In genomic region chr7:116616555-116617059, GRCh38 we compare ENCODE assay signal across 1 cellular context.
TF ChIP-seq lines count a peak whose summit lies in the region.

No MANE protein-coding gene starts in this region.

TF ChIP-seq in H1, 55 proteins besides CTCF, POLR2A, EP300 and RAD21:
- TF ChIP-seq EGR1 (IDR thresholded peaks at IDR 0.05; ENCODE audit: borderline replicate concordance, low read depth, low read length): no peak
- peak; percentile 21 for TF ChIP-seq CHD7 (IDR thresholded peaks at IDR 0.05; ENCODE audit: insufficient replicate concordance, low read length)
- TF ChIP-seq ASH2L (IDR thresholded peaks at IDR 0.05; ENCODE audit: low read length): no peak
- TF ChIP-seq FOSL1 (IDR thresholded peaks at IDR 0.05; ENCODE audit: insufficient read depth, low read depth, low read length): no peak
- no peak for TF ChIP-seq SUZ12 (IDR thresholded peaks at IDR 0.05; ENCODE audit: low read length)
- no peak for TF ChIP-seq ZNF274 (IDR thresholded peaks at IDR 0.05; ENCODE audit: borderline replicate concordance, extremely low read depth, low read length)
- no peak for TF ChIP-seq YY1 (IDR thresholded peaks at IDR 0.05; ENCODE audit: low read depth, low read length)
- no peak for TF ChIP-seq SIX5 (IDR thresholded peaks at IDR 0.05; ENCODE audit: low read depth, low read length)
- TF ChIP-seq SP2 (IDR thresholded peaks at IDR 0.05; ENCODE audit: low read length): no peak
- TF ChIP-seq SRF (IDR thresholded peaks at IDR 0.05; ENCODE audit: low read depth, low read length): peak; percentile 63; the same call in 1 of the 2 replicates
- peak; percentile 81 for TF ChIP-seq JUND (IDR thresholded peaks at IDR 0.05; ENCODE audit: low read length)
- TF ChIP-seq SP4 (IDR thresholded peaks at IDR 0.05; ENCODE audit: low read length): no peak
- TF ChIP-seq MAFK (IDR thresholded peaks at IDR 0.05; ENCODE audit: low read depth, low read length): no peak
- TF ChIP-seq TCF12 (IDR thresholded peaks at IDR 0.05; ENCODE audit: low read depth, low read length): no peak
- no peak for TF ChIP-seq MAX (IDR thresholded peaks at IDR 0.05)
- peak; percentile 45 for TF ChIP-seq NANOG (IDR thresholded peaks at IDR 0.05; ENCODE audit: insufficient read depth, low read depth, low read length, poor library complexity, severe bottlenecking)
- no peak for TF ChIP-seq USF2 (IDR thresholded peaks at IDR 0.05; ENCODE audit: low read length)
- TF ChIP-seq TBP (IDR thresholded peaks at IDR 0.05; ENCODE audit: low read depth, low read length): no peak
- no peak for TF ChIP-seq GABPA (IDR thresholded peaks at IDR 0.05; ENCODE audit: borderline replicate concordance, insufficient read depth, low read length)
- TF ChIP-seq CTBP2 (IDR thresholded peaks at IDR 0.05; ENCODE audit: borderline replicate concordance, insufficient read depth, insufficient read length, low read length): no peak
- TF ChIP-seq NRF1 (IDR thresholded peaks at IDR 0.05; ENCODE audit: low read depth, low read length): no peak
- peak; percentile 85; the same call in 1 of the 2 replicates for TF ChIP-seq POU5F1 (IDR thresholded peaks at IDR 0.05; ENCODE audit: low read depth, low read length)
